ENCODE assay signal across 18 cellular contexts in genomic region chr22:45832959-45833580, GRCh38.
DNase-seq lines count a peak whose midpoint lies in the region; ATAC-seq and TF ChIP-seq lines count a peak whose summit lies in the region.
"Had no signal": no experiment of that assay in that cellular context is flagged by ENCODE, and none has a peak within 500 bp of the region (broad histone marks: within the 10 kb centered on the region; RNA-seq: fewer than 3 reads in every experiment).

No MANE protein-coding gene starts in this region.

- H3K79me2 ChIP-seq in PC-3 (ENCODE audit: low read length), result no peaks in the 10 kb centered on the region

- no peaks in the 10 kb centered on the region for H3K27me3 ChIP-seq in neuronal stem cell (ENCODE audit: control insufficient read depth in 3 of 3, insufficient read depth in 3 of 3, low read depth in 1 of 3, low read length in 3 of 3)
- no peaks in the 10 kb centered on the region for H3K27me3 ChIP-seq in PC-3 (ENCODE audit: low read length)
- H3K27me3 ChIP-seq: BE2C had no signal

- intact Hi-C loops in PC-3 (cut with micrococcal nuclease), result no loop called here

- no peaks in the 10 kb centered on the region for H4K20me1 ChIP-seq in PC-3 (ENCODE audit: low read length)

- H3K4me1 ChIP-seq in neuronal stem cell (ENCODE audit: control insufficient read depth in 2 of 2, insufficient read depth in 1 of 2, low read depth in 1 of 2, low read length in 2 of 2) (peaks cover 2 to 8% of the 10 kb centered on the region in 2 donors), PC-3 (ENCODE audit: insufficient read depth, low read length) (peaks cover 26% of the 10 kb centered on the region)
- H3K4me1 ChIP-seq: BE2C had no signal

- TF ChIP-seq CTCF in C4-2B (conservative IDR thresholded peaks at IDR 0.05), result no peak
- TF ChIP-seq CTCF in RWPE1 (conservative IDR thresholded peaks at IDR 0.05; ENCODE audit: low read depth), result no peak
- no peak for TF ChIP-seq CTCF in PC-3 (conservative IDR thresholded peaks at IDR 0.05; ENCODE audit: low read depth, low read length)

- peak; percentile 36 for DNase-seq in RWPE1 (ENCODE audit: low spot score)
- DNase-seq in epithelial cell of prostate (ENCODE audit: low read depth, low spot score), result no peak
- DNase-seq in neuronal stem cell (ENCODE audit: low spot score), result no peak
- DNase-seq in inferior parietal cortex (ENCODE audit: extremely low spot score), result no peak
- no peak for DNase-seq in DMS53 (lab: John Stamatoyannopoulos, UW)
- DNase-seq in PC-3, result no peak
- DNase-seq in activated CD8-positive, alpha-beta memory T cell treated with anti-CD3 and anti-CD28 coated beads, Interleukin-2, amount 10 ng/mL, durations not matched to agents 7 days and 5 days, result no peak
- DNase-seq: BE2C; CD4-positive, alpha-beta T cell; GOT3; NCI-H1105; NCI-H2081; NCI-H510A; NCI-H774; OCI-M1; RPMI8226 had no signal

- no TSS peak for BruUV-seq in PC-3 (replicated peaks; lab: Mats Ljungman, UMichigan)

- H2BK12ac ChIP-seq in neuronal stem cell (ENCODE audit: low read length), result no peak overlapping the region

- H3K27me3 Mint-ChIP-seq in activated CD8-positive, alpha-beta memory T cell treated with anti-CD3 and anti-CD28 coated beads, Interleukin-2, amount 10 ng/mL, durations not matched to agents 7 days and 5 days, result no peaks in the 10 kb centered on the region
- H3K27me3 Mint-ChIP-seq: CD4-positive, alpha-beta T cell had no signal

- H3K4me1 Mint-ChIP-seq in activated CD8-positive, alpha-beta memory T cell treated with anti-CD3 and anti-CD28 coated beads, Interleukin-2, amount 10 ng/mL, durations not matched to agents 7 days and 5 days, result no peaks in the 10 kb centered on the region

- H3K9ac ChIP-seq in neuronal stem cell (ENCODE audit: low read depth, low read length, poor library complexity) (no peak overlapping the region), PC-3 (ENCODE audit: low read length) (no peak overlapping the region)

- no peak overlapping the region for H4K8ac ChIP-seq in neuronal stem cell (ENCODE audit: low read depth, low read length)

- no CpG with 5 or more reads among the region's 8 CpGs for WGBS in neuronal stem cell (ENCODE audit: extremely low coverage in 2 of 2, insufficient read length in 2 of 2, insufficient replicate concordance in 1 of 2), 2 donors

- H3F3A ChIP-seq in PC-3 (ENCODE audit: low read length, unreplicated experiment), result peaks cover 4% of the 10 kb centered on the region

- H2BK5ac ChIP-seq in neuronal stem cell (ENCODE audit: low read length), result no peak overlapping the region

- no peak overlapping the region for H2BK120ac ChIP-seq in neuronal stem cell (ENCODE audit: low read depth, low read length)

- no peak overlapping the region for H4K91ac ChIP-seq in neuronal stem cell (ENCODE audit: low read depth, low read length, poor library complexity)

- H3K14ac ChIP-seq in neuronal stem cell (ENCODE audit: low read length), result no peak overlapping the region

- no peak overlapping the region for H2AK5ac ChIP-seq in neuronal stem cell (ENCODE audit: low read depth, low read length)

- H3K27ac ChIP-seq in C4-2B (peak overlapping the region; percentile 55), RWPE1 (peak overlapping the region; percentile 82), epithelial cell of prostate (peak overlapping the region; percentile 30), neuronal stem cell (replicated peaks; ENCODE audit: low read length) (no peak overlapping the region), PC-3 (ENCODE audit: low read length) (no peak overlapping the region)

- H3K9me3 ChIP-seq in neuronal stem cell (replicated peaks in 1 of 2; ENCODE audit: control insufficient read depth in 2 of 2, insufficient read depth in 1 of 2, low read depth in 1 of 2, low read length in 2 of 2) (peaks cover 0 to 23% of the 10 kb centered on the region in 2 donors), PC-3 (ENCODE audit: low read length) (no peaks in the 10 kb centered on the region)
- H3K9me3 ChIP-seq: BE2C had no signal

- no peak overlapping the region for H3K18ac ChIP-seq in neuronal stem cell (ENCODE audit: low read length)

- no peak overlapping the region for H3K4me3 Mint-ChIP-seq in activated CD8-positive, alpha-beta memory T cell treated with anti-CD3 and anti-CD28 coated beads, Interleukin-2, amount 10 ng/mL, durations not matched to agents 7 days and 5 days
- H3K4me3 Mint-ChIP-seq: CD4-positive, alpha-beta T cell had no signal

- peaks cover 2% of the 10 kb centered on the region for H3K36me3 Mint-ChIP-seq in activated CD8-positive, alpha-beta memory T cell treated with anti-CD3 and anti-CD28 coated beads, Interleukin-2, amount 10 ng/mL, durations not matched to agents 7 days and 5 days

- H3K4me3 ChIP-seq in neuronal stem cell (ENCODE audit: low read length in 2 of 2), result no peak overlapping the region
- no peak overlapping the region for H3K4me3 ChIP-seq in PC-3 (ENCODE audit: low read length)

- H3K4me2 ChIP-seq in neuronal stem cell (ENCODE audit: insufficient read depth, low read length, poor library complexity, severe bottlenecking), result no peak overlapping the region
- H3K4me2 ChIP-seq in PC-3 (ENCODE audit: low read length), result no peak overlapping the region

- H3K9me2 ChIP-seq in PC-3 (replicated peaks; ENCODE audit: low read length), result no peaks in the 10 kb centered on the region

- no peak for ATAC-seq in PC-3
- no peak for ATAC-seq in activated CD8-positive, alpha-beta memory T cell treated with anti-CD3 and anti-CD28 coated beads, Interleukin-2, amount 10 ng/mL, durations not matched to agents 7 days and 5 days
- ATAC-seq: HCT116 had no signal

- H3K36me3 ChIP-seq in neuronal stem cell (replicated peaks in 1 of 2; ENCODE audit: control insufficient read depth in 2 of 2, insufficient read depth in 2 of 2, low read length in 2 of 2) (peaks cover 3 to 32% of the 10 kb centered on the region in 2 donors), PC-3 (ENCODE audit: low read depth, low read length) (no peaks in the 10 kb centered on the region)

- no peak overlapping the region for H3K27ac Mint-ChIP-seq in activated CD8-positive, alpha-beta memory T cell treated with anti-CD3 and anti-CD28 coated beads, Interleukin-2, amount 10 ng/mL, durations not matched to agents 7 days and 5 days
- H3K27ac Mint-ChIP-seq: CD4-positive, alpha-beta T cell had no signal

- CTCF ChIA-PET in RWPE1 (lab: Yijun Ruan, JAX) (interaction anchor here (0.6 kb wide), 1 partner anchor 240 kb away, joined by 4 read pairs; no protein-coding TSS in a partner anchor), PC-3 (lab: Charles Lee) (no interaction called here)
- CTCF ChIA-PET in activated CD8-positive, alpha-beta memory T cell treated with anti-CD3 and anti-CD28 coated beads, Interleukin-2, amount 10 ng/mL, durations not matched to agents 7 days and 5 days (lab: Charles Lee), result no interaction called here

- H3K23ac ChIP-seq in neuronal stem cell (ENCODE audit: low read depth, low read length, poor library complexity), result peak overlapping the region; percentile 44

- no peaks in the 10 kb centered on the region for H3K79me1 ChIP-seq in neuronal stem cell (ENCODE audit: low read depth, low read length)

- H3K9me3 Mint-ChIP-seq in activated CD8-positive, alpha-beta memory T cell treated with anti-CD3 and anti-CD28 coated beads, Interleukin-2, amount 10 ng/mL, durations not matched to agents 7 days and 5 days (ENCODE audit: low read depth), result no peaks in the 10 kb centered on the region
- H3K9me3 Mint-ChIP-seq: CD4-positive, alpha-beta T cell had no signal

- H2BK15ac ChIP-seq in neuronal stem cell (ENCODE audit: low read length), result no peak overlapping the region

- POLR2A ChIA-PET in RWPE1 (lab: Yijun Ruan, JAX; ENCODE audit: low non-redundant PET), result no interaction called here
- POLR2A ChIA-PET in PC-3 (lab: Charles Lee; ENCODE audit: unreplicated experiment), result no interaction called here

- H3K4ac ChIP-seq in neuronal stem cell (ENCODE audit: low read length), result no peak overlapping the region

- H2AFZ ChIP-seq in neuronal stem cell (ENCODE audit: low read length) (no peak overlapping the region), PC-3 (ENCODE audit: low read length) (no peak overlapping the region)

Comparison
In these comparisons a context has a peak if more than half of its experiments do, and no peak if none do; other contexts are left out.
1. H3K27ac ChIP-seq: peak in C4-2B (single experiment), RWPE1 (single experiment) and epithelial cell of prostate (single experiment); none in neuronal stem cell (single experiment) and PC-3 (single experiment).